8 cellular contexts compared by ENCODE assay signal in genomic region chr20:53922901-53923314, GRCh38.
DNase-seq lines count a peak whose midpoint lies in the region; ATAC-seq and TF ChIP-seq lines count a peak whose summit lies in the region.

No MANE protein-coding gene starts in this region.

- H4K20me1 ChIP-seq in neural progenitor cell (ENCODE audit: low read depth), result no peaks in the 10 kb centered on the region

- no peak overlapping the region for H3K4me2 ChIP-seq in neural progenitor cell

- H3K27ac Mint-ChIP-seq in neural progenitor cell (no peak overlapping the region), nephron progenitor cell (no peak overlapping the region)

- H3K27ac ChIP-seq in neural progenitor cell, result no peak overlapping the region

- no peak for TF ChIP-seq CTCF in neural progenitor cell (IDR thresholded peaks at IDR 0.05)
- TF ChIP-seq CTCF in nephron progenitor cell (IDR thresholded peaks at IDR 0.05), result no peak

- no peaks in the 10 kb centered on the region for H3K36me3 Mint-ChIP-seq in neural progenitor cell
- no peaks in the 10 kb centered on the region for H3K36me3 Mint-ChIP-seq in nephron progenitor cell (ENCODE audit: low read depth)

- no peaks in the 10 kb centered on the region for H3K79me2 ChIP-seq in neural progenitor cell (ENCODE audit: low read depth)

- H3K4me3 Mint-ChIP-seq in neural progenitor cell (no peak overlapping the region), nephron progenitor cell (no peak overlapping the region)

- H3K9ac ChIP-seq in neural progenitor cell, result no peak overlapping the region

- peak; percentile 58 for ATAC-seq in GM18498 (IDR thresholded peaks at IDR 0.05; ENCODE audit: unreplicated experiment)
- ATAC-seq in HG02938 (IDR thresholded peaks at IDR 0.05; ENCODE audit: unreplicated experiment), result peak; percentile 53

- H3K27me3 Mint-ChIP-seq in neural progenitor cell (ENCODE audit: insufficient read depth, low read depth) (peaks cover 6% of the 10 kb centered on the region), nephron progenitor cell (ENCODE audit: low read depth, poor library complexity) (peaks cover 7% of the 10 kb centered on the region)

- H3K9me3 ChIP-seq in neural progenitor cell (ENCODE audit: low read depth), result no peaks in the 10 kb centered on the region

- no peaks in the 10 kb centered on the region for H3K27me3 ChIP-seq in neural progenitor cell

- DNase-seq in SKM-1 treated with dmso at 0.1 percent for 144 hours (lab: John Stamatoyannopoulos, UW; ENCODE audit: unreplicated experiment), result peak; percentile 97
- peak; percentile 19 for DNase-seq in midbrain (lab: John Stamatoyannopoulos, UW)
- no peak for DNase-seq in neural progenitor cell (ENCODE audit: low spot score)
- DNase-seq in nephron progenitor cell, result no peak
- no peak for DNase-seq in activated naive CD4-positive, alpha-beta T cell treated with Interleukin-2 at 50 U/mL for 16 hours
- no peak for DNase-seq in NCI-H345 treated with DMSO at 0.1 percent for 48 hours (lab: John Stamatoyannopoulos, UW; ENCODE audit: unreplicated experiment)

- no peak overlapping the region for H3K4me3 ChIP-seq in neural progenitor cell

- peaks cover 30% of the 10 kb centered on the region for H3K4me1 Mint-ChIP-seq in neural progenitor cell
- peaks cover 22% of the 10 kb centered on the region for H3K4me1 Mint-ChIP-seq in nephron progenitor cell

- no peaks in the 10 kb centered on the region for H3K36me3 ChIP-seq in neural progenitor cell

- H3K9me3 Mint-ChIP-seq in neural progenitor cell, result peaks cover 2% of the 10 kb centered on the region
- peaks cover 10% of the 10 kb centered on the region for H3K9me3 Mint-ChIP-seq in nephron progenitor cell

- H2AFZ ChIP-seq in neural progenitor cell (replicated peaks), result no peak overlapping the region

- peaks cover 1% of the 10 kb centered on the region for H3F3A ChIP-seq in neural progenitor cell (ENCODE audit: low read depth)

- H3K4me1 ChIP-seq in neural progenitor cell, result peaks cover 19% of the 10 kb centered on the region

Comparison
In these comparisons a context has a peak if more than half of its experiments do, and no peak if none do; other contexts are left out.
1. DNase-seq: peak in SKM-1 treated with dmso at 0.1 percent for 144 hours (single experiment) and midbrain (single experiment); none in neural progenitor cell (single experiment), nephron progenitor cell (single experiment), activated naive CD4-positive, alpha-beta T cell treated with Interleukin-2 at 50 U/mL for 16 hours (single experiment) and NCI-H345 treated with DMSO at 0.1 percent for 48 hours (single experiment).